7 cellular contexts compared by ENCODE assay signal in the genomic region with DNA sequence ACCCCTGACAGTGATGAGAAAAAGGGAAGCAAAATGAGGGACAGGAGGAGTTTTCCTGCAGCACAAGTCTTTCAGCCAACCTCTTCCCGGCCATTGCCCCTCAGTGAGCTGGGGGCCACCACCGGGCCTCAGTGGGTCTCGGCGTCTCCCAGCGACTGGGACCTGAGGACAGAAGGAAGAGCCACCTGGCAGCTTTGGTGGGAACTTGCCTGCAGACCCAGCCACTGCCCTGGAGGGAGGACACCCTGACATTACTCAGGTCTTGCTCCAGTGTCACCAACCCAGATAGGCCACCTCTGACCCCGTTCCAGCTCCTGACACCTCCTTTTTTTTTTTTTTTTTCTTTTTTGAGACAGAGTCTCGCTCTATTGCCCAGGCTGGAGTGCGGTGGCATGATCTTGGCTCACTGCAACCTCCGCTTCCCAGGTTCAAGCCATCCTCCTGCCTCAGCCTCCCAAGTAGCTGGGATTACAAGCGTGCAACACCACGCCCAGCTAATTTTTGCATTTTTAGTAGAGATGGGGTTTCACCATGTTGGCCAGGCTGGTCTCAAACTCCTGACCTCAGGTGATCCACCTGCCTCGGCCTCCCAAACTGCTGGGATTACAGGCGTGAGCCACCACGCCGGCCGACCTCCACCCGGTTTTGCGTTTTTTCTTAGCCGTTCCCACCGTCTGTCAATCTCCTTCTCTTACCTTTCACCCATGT.
DNase-seq lines count a peak whose midpoint lies in the region; ATAC-seq and TF ChIP-seq lines count a peak whose summit lies in the region.
"Not testable (repeated sequence)": the region's sequence is repeated elsewhere in the genome, so short reads cannot be mapped to it uniquely, and the experiment has no call there.

No MANE protein-coding gene starts in this region.

- H3K79me1 ChIP-seq in mesenchymal stem cell (replicated peaks; ENCODE audit: low read length, poor library complexity, severe bottlenecking): not testable (repeated sequence)
- peaks cover 14% of the 10 kb centered on the region for H3K79me1 ChIP-seq in trophoblast cell (ENCODE audit: low read length)

- POLR2A ChIA-PET in PC-9 (lab: Charles Lee; ENCODE audit: unreplicated experiment): not testable (repeated sequence)

- ATAC-seq in Right ventricle myocardium inferior; stimulated activated memory B cell treated with anti-CD40 and anti-IgM and Interleukin-4, amounts not matched to agents 10 μg/mL and 1 μg/mL and 100 μg/mL, for 72 hours: not testable (repeated sequence)

- TF ChIP-seq CTCF in PC-9 (conservative IDR thresholded peaks at IDR 0.05); neural crest cell (conservative IDR thresholded peaks at IDR 0.05): not testable (repeated sequence)

- not testable (repeated sequence) for H3K27me3 Mint-ChIP-seq in neural crest cell (ENCODE audit: low read depth); stimulated activated memory B cell treated with anti-CD40 and anti-IgM and Interleukin-4, amounts not matched to agents 10 μg/mL and 1 μg/mL and 100 μg/mL, for 72 hours

- not testable (repeated sequence) for H3K9me3 Mint-ChIP-seq in neural crest cell; stimulated activated memory B cell treated with anti-CD40 and anti-IgM and Interleukin-4, amounts not matched to agents 10 μg/mL and 1 μg/mL and 100 μg/mL, for 72 hours

- not testable (repeated sequence) for H3K4me3 ChIP-seq in PC-9; mesenchymal stem cell (ENCODE audit: insufficient read depth in 1 of 2, low read depth in 1 of 2, low read length in 2 of 2); trophoblast cell (ENCODE audit: low read depth, low read length)

- not testable (repeated sequence) for H2BK120ac ChIP-seq in mesenchymal stem cell (ENCODE audit: low read depth, low read length)
- peak overlapping the region; percentile 59 for H2BK120ac ChIP-seq in trophoblast cell (ENCODE audit: insufficient read depth, low read length, poor library complexity)

- not testable (repeated sequence) for H3K14ac ChIP-seq in mesenchymal stem cell (ENCODE audit: low read length in 2 of 2)
- H3K14ac ChIP-seq in trophoblast cell (ENCODE audit: low read length): peak overlapping the region; percentile 76

- not testable (repeated sequence) for H2AFZ ChIP-seq in PC-9; mesenchymal stem cell (ENCODE audit: low read depth, low read length); trophoblast cell (ENCODE audit: insufficient read depth, low read length, poor library complexity)

- H2AK5ac ChIP-seq in mesenchymal stem cell (ENCODE audit: low read length, severe bottlenecking) (peak overlapping the region; percentile 49), trophoblast cell (ENCODE audit: low read length) (peak overlapping the region; percentile 82)

- not testable (repeated sequence) for H4K8ac ChIP-seq in mesenchymal stem cell (ENCODE audit: low read length); trophoblast cell (ENCODE audit: low read depth, low read length)

- H2BK12ac ChIP-seq in mesenchymal stem cell (ENCODE audit: low read length in 2 of 2) (peak overlapping the region; percentile 57 to 61), trophoblast cell (ENCODE audit: low read length) (peak overlapping the region; percentile 92)

- H3K9ac ChIP-seq in mesenchymal stem cell (ENCODE audit: low read length); trophoblast cell (ENCODE audit: low read length): not testable (repeated sequence)

- H3K9me3 ChIP-seq in PC-9 (ENCODE audit: insufficient read depth, low read depth); mesenchymal stem cell (ENCODE audit: control insufficient read depth, low read length); trophoblast cell (ENCODE audit: insufficient read depth, low read depth, low read length): not testable (repeated sequence)

- H3K27ac Mint-ChIP-seq in neural crest cell (ENCODE audit: unreplicated experiment): peak overlapping the region; percentile 64
- H3K27ac Mint-ChIP-seq in stimulated activated memory B cell treated with anti-CD40 and anti-IgM and Interleukin-4, amounts not matched to agents 10 μg/mL and 1 μg/mL and 100 μg/mL, for 72 hours: peak overlapping the region; percentile 8

- not testable (repeated sequence) for H3K23ac ChIP-seq in mesenchymal stem cell (ENCODE audit: low read length in 2 of 2); trophoblast cell (ENCODE audit: low read length)

- WGBS in mesenchymal stem cell: 91% methylated on average over 17 of the region's 20 CpGs
- no CpG with 5 or more reads among the region's 20 CpGs for WGBS in trophoblast cell (ENCODE audit: extremely low coverage, insufficient coverage, insufficient read length)

- not testable (repeated sequence) for H3K27ac ChIP-seq in PC-9; mesenchymal stem cell (ENCODE audit: low read length, poor library complexity, severe bottlenecking)
- H3K27ac ChIP-seq in trophoblast cell (ENCODE audit: low read depth, low read length): peak overlapping the region; percentile 37

- H4K91ac ChIP-seq in mesenchymal stem cell (ENCODE audit: low read length) (peak overlapping the region; percentile 34), trophoblast cell (ENCODE audit: low read depth, low read length) (peak overlapping the region; percentile 79)

- peaks cover 55% of the 10 kb centered on the region for H3K4me1 ChIP-seq in PC-9 (replicated peaks; ENCODE audit: insufficient read depth)
- peaks cover 15% of the 10 kb centered on the region for H3K4me1 ChIP-seq in mesenchymal stem cell (ENCODE audit: control insufficient read depth, insufficient read depth, low read depth, low read length)
- peaks cover 30 to 33% of the 10 kb centered on the region in 2 experiments for H3K4me1 ChIP-seq in trophoblast cell (ENCODE audit: control insufficient read depth in 1 of 2, insufficient read depth in 2 of 2, low read length in 2 of 2)

- H3K79me2 ChIP-seq in PC-9 (ENCODE audit: low read depth); trophoblast cell (ENCODE audit: control insufficient read depth, insufficient read depth, low read length, poor library complexity): not testable (repeated sequence)

- H2BK15ac ChIP-seq in mesenchymal stem cell (ENCODE audit: low read depth, poor library complexity, severe bottlenecking): peak overlapping the region; percentile 55

- H3K4me2 ChIP-seq in PC-9 (0 out of 2 replicates have a peak overlapping the region, but pooled peaks have one; percentile 6), trophoblast cell (ENCODE audit: low read length) (peak overlapping the region; percentile 31)
- H3K4me2 ChIP-seq in mesenchymal stem cell (ENCODE audit: low read length, poor library complexity, severe bottlenecking): not testable (repeated sequence)

- peaks cover 37% of the 10 kb centered on the region for H3F3A ChIP-seq in PC-9 (ENCODE audit: insufficient read depth, low read depth)

- not testable (repeated sequence) for H3K36me3 ChIP-seq in PC-9 (ENCODE audit: low read depth); mesenchymal stem cell (ENCODE audit: control insufficient read depth in 1 of 2, insufficient read depth in 2 of 2, low read depth in 1 of 2, low read length in 2 of 2); trophoblast cell (ENCODE audit: control insufficient read depth in 1 of 2, insufficient read depth in 2 of 2, low read length in 2 of 2)

- BruUV-seq in PC-9 (replicated peaks; lab: Mats Ljungman, UMichigan): not testable (repeated sequence)

- H3K4ac ChIP-seq in mesenchymal stem cell (ENCODE audit: low read depth in 1 of 2, low read length in 2 of 2): not testable (repeated sequence)
- H3K4ac ChIP-seq in trophoblast cell (ENCODE audit: low read depth, low read length): peak overlapping the region; percentile 13

- H4K12ac ChIP-seq in trophoblast cell (ENCODE audit: low read depth, low read length): not testable (repeated sequence)

- CTCF ChIA-PET in PC-9 (lab: Charles Lee): interaction anchor here (0.6 kb wide), 1 partner anchor 19 kb away, joined by 5 read pairs; no protein-coding TSS in a partner anchor

- H2BK5ac ChIP-seq in mesenchymal stem cell (ENCODE audit: low read depth, low read length, poor library complexity, severe bottlenecking): not testable (repeated sequence)
- peak overlapping the region; percentile 84 for H2BK5ac ChIP-seq in trophoblast cell (ENCODE audit: low read depth, low read length, poor library complexity)

- H4K20me1 ChIP-seq in PC-9 (ENCODE audit: insufficient read depth): not testable (repeated sequence)

- DNase-seq in PC-9; mesenchymal stem cell; neural crest cell (ENCODE audit: low read depth, low spot score); trophoblast cell: not testable (repeated sequence)
- DNase-seq in activated effector memory CD4-positive, alpha-beta T cell treated with anti-CD3 and anti-CD28 coated beads, Interleukin-2, amount 50 U/mL, for 16 hours: peak; percentile 10
- peak; percentile 15 for DNase-seq in Right ventricle myocardium inferior (ENCODE audit: missing footprints)

- H3K36me3 Mint-ChIP-seq in neural crest cell (ENCODE audit: low read depth); stimulated activated memory B cell treated with anti-CD40 and anti-IgM and Interleukin-4, amounts not matched to agents 10 μg/mL and 1 μg/mL and 100 μg/mL, for 72 hours: not testable (repeated sequence)

- H3K18ac ChIP-seq in mesenchymal stem cell (ENCODE audit: low read depth in 1 of 2, low read length in 2 of 2): peak overlapping the region in 1 of 2 experiments; percentile 49
- peak overlapping the region; percentile 85 for H3K18ac ChIP-seq in trophoblast cell (ENCODE audit: low read length)

- peak overlapping the region; percentile 1 for H3K4me3 Mint-ChIP-seq in neural crest cell
- H3K4me3 Mint-ChIP-seq in stimulated activated memory B cell treated with anti-CD40 and anti-IgM and Interleukin-4, amounts not matched to agents 10 μg/mL and 1 μg/mL and 100 μg/mL, for 72 hours: not testable (repeated sequence)

- H3K9me2 ChIP-seq in PC-9 (ENCODE audit: insufficient read depth): not testable (repeated sequence)

- peaks cover 50% of the 10 kb centered on the region for H3K4me1 Mint-ChIP-seq in neural crest cell
- not testable (repeated sequence) for H3K4me1 Mint-ChIP-seq in stimulated activated memory B cell treated with anti-CD40 and anti-IgM and Interleukin-4, amounts not matched to agents 10 μg/mL and 1 μg/mL and 100 μg/mL, for 72 hours

- not testable (repeated sequence) for H3K27me3 ChIP-seq in PC-9 (ENCODE audit: insufficient read depth, low read depth); mesenchymal stem cell (ENCODE audit: control insufficient read depth in 1 of 2, insufficient read depth in 1 of 2, low read length in 2 of 2); trophoblast cell (ENCODE audit: insufficient read depth, low read length)

- intact Hi-C loops in PC-9 (cut with micrococcal nuclease; ENCODE audit: unreplicated experiment); Right ventricle myocardium inferior (cut with DNase I): not testable (repeated sequence)
